ENCODE assay signal across 1 cellular context in genomic region chr9:136109351-136110081, GRCh38.
TF ChIP-seq lines count a peak whose summit lies in the region.

No MANE protein-coding gene starts in this region.

TF ChIP-seq in HEK293, 187 proteins besides CTCF, POLR2A, EP300 and RAD21 (continued from another document):
- TF ChIP-seq ZBTB11 (tag by site-specific recombination; conservative IDR thresholded peaks at IDR 0.05; ENCODE audit: low read depth) (0 out of 2 replicates have a peak, but pooled peaks have one; percentile 51), GLIS1 (tag by site-specific recombination; IDR thresholded peaks at IDR 0.05) (peak; percentile 99), ZNF324 (tag by site-specific recombination; IDR thresholded peaks at IDR 0.05) (peak; percentile 79; the same call in 1 of the 2 replicates), ZNF341 (tag by site-specific recombination; IDR thresholded peaks at IDR 0.05; ENCODE audit: low read depth) (peak; percentile 88), ZNF561 (tag by site-specific recombination; IDR thresholded peaks at IDR 0.05; ENCODE audit: borderline replicate concordance) (peak; percentile 99), KLF7 (tag by site-specific recombination; IDR thresholded peaks at IDR 0.05; ENCODE audit: borderline replicate concordance) (peak; percentile 88; the same call in 1 of the 2 replicates), GFI1B (tag by site-specific recombination; IDR thresholded peaks at IDR 0.05) (no peak), SP3 (tag by site-specific recombination; IDR thresholded peaks at IDR 0.05) (peak; percentile 79), HOXD13 (CRISPR knock-in tag; IDR thresholded peaks at IDR 0.05; ENCODE audit: borderline replicate concordance) (no peak), OVOL3 (tag by site-specific recombination; IDR thresholded peaks at IDR 0.05) (0 out of 2 replicates have a peak, but pooled peaks have one; percentile 42), ZFHX2 (tag by site-specific recombination; conservative IDR thresholded peaks at IDR 0.05) (peak; percentile 84), YY1 (tag by site-specific recombination; IDR thresholded peaks at IDR 0.05) (peak; percentile 67; the same call in 1 of the 2 replicates)
- TF ChIP-seq, protein P1, sequence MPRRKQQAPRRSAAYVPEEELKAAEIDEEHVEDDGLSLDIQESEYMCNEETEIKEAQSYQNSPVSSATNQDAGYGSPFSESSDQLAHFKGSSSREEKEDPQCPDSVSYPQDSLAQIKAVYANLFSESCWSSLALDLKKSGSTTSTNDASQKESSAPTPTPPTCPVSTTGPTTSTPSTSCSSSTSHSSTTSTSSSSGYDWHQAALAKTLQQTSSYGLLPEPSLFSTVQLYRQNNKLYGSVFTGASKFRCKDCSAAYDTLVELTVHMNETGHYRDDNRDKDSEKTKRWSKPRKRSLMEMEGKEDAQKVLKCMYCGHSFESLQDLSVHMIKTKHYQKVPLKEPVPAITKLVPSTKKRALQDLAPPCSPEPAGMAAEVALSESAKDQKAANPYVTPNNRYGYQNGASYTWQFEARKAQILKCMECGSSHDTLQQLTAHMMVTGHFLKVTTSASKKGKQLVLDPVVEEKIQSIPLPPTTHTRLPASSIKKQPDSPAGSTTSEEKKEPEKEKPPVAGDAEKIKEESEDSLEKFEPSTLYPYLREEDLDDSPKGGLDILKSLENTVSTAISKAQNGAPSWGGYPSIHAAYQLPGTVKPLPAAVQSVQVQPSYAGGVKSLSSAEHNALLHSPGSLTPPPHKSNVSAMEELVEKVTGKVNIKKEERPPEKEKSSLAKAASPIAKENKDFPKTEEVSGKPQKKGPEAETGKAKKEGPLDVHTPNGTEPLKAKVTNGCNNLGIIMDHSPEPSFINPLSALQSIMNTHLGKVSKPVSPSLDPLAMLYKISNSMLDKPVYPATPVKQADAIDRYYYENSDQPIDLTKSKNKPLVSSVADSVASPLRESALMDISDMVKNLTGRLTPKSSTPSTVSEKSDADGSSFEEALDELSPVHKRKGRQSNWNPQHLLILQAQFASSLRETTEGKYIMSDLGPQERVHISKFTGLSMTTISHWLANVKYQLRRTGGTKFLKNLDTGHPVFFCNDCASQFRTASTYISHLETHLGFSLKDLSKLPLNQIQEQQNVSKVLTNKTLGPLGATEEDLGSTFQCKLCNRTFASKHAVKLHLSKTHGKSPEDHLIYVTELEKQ (tag by site-specific recombination; IDR thresholded peaks at IDR 0.05; ENCODE audit: borderline replicate concordance): peak; percentile 89; the same call in 1 of the 2 replicates
- TF ChIP-seq, protein P2, sequence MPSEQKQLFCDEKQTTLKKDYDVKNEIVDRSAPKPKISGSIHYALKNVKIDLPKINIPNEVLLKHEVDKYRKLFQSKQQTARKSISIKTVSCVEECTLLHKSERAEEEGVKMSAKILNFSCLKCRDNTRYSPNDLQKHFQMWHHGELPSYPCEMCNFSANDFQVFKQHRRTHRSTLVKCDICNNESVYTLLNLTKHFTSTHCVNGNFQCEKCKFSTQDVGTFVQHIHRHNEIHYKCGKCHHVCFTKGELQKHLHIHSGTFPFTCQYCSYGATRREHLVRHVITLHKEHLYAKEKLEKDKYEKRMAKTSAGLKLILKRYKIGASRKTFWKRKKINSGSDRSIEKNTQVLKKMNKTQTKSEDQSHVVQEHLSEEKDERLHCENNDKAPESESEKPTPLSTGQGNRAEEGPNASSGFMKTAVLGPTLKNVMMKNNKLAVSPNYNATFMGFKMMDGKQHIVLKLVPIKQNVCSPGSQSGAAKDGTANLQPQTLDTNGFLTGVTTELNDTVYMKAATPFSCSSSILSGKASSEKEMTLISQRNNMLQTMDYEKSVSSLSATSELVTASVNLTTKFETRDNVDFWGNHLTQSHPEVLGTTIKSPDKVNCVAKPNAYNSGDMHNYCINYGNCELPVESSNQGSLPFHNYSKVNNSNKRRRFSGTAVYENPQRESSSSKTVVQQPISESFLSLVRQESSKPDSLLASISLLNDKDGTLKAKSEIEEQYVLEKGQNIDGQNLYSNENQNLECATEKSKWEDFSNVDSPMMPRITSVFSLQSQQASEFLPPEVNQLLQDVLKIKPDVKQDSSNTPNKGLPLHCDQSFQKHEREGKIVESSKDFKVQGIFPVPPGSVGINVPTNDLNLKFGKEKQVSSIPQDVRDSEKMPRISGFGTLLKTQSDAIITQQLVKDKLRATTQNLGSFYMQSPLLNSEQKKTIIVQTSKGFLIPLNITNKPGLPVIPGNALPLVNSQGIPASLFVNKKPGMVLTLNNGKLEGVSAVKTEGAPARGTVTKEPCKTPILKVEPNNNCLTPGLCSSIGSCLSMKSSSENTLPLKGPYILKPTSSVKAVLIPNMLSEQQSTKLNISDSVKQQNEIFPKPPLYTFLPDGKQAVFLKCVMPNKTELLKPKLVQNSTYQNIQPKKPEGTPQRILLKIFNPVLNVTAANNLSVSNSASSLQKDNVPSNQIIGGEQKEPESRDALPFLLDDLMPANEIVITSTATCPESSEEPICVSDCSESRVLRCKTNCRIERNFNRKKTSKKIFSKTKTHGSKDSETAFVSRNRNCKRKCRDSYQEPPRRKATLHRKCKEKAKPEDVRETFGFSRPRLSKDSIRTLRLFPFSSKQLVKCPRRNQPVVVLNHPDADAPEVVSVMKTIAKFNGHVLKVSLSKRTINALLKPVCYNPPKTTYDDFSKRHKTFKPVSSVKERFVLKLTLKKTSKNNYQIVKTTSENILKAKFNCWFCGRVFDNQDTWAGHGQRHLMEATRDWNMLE (tag by site-specific recombination; conservative IDR thresholded peaks at IDR 0.05; ENCODE audit: low read depth): no peak
- TF ChIP-seq, protein P3, sequence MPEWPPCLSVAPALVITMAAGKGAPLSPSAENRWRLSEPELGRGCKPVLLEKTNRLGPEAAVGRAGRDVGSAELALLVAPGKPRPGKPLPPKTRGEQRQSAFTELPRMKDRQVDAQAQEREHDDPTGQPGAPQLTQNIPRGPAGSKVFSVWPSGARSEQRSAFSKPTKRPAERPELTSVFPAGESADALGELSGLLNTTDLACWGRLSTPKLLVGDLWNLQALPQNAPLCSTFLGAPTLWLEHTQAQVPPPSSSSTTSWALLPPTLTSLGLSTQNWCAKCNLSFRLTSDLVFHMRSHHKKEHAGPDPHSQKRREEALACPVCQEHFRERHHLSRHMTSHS (tag by site-specific recombination; IDR thresholded peaks at IDR 0.05): no peak
